Comparison of ENCODE assay signal across 21 cellular contexts in the genomic region with DNA sequence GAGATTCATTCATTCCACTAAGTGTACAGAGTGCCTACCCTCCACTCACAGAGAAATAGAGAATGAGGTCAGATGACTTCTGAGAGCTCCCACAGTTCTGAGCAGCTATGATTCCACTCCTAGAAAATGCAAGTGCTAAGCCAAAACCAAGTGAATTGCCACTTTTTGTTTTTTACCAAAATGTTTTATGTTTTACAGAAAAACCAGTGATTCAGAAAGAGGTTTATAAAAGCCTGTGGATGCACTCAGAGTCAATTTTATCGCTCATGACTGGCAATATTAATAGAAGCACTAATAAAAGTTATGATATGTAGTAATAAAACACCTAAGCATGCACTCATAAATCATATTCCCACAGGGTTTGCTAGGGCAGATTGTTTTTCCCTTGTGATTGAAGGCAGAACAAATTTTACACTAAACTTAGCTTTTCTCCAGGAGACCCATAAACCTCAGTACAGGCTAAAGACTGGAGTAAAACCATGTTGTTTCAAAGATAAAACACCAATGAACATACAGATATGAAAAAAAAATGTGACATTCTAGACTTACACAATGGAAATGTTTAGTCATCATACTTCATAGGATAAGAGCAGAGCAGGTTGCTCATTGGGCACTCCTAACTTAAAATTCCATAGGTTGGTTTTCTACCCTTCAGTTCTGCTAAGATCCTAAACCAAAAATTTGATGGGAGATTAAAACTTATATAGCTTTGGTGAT.
DNase-seq lines count a peak whose midpoint lies in the region; ATAC-seq, FAIRE-seq and TF ChIP-seq lines count a peak whose summit lies in the region.
"Had no signal": no experiment of that assay in that cellular context is flagged by ENCODE, and none has a peak within 500 bp of the region (broad histone marks: within the 10 kb centered on the region; RNA-seq: fewer than 3 reads in every experiment).

No MANE protein-coding gene starts in this region.

- H3K4me3 ChIP-seq in ascending aorta = no peak overlapping the region
- H3K4me3 ChIP-seq in small intestine (ENCODE audit: low read depth in 1 of 2, low read length in 2 of 2) = no peak overlapping the region
- H3K4me3 ChIP-seq: BLaER1, breast epithelium, heart right ventricle, skin epidermis had no signal

- H3K27ac ChIP-seq in ascending aorta (peak overlapping the region; percentile 53 to 54), small intestine (ENCODE audit: low read depth in 1 of 2, low read length in 1 of 2) (no peak overlapping the region)
- H3K27ac ChIP-seq: BLaER1, breast epithelium, skin epidermis had no signal

- ATAC-seq in GM21723 (IDR thresholded peaks at IDR 0.05; ENCODE audit: unreplicated experiment) (no peak), HG02798 (IDR thresholded peaks at IDR 0.05; ENCODE audit: poor library complexity, unreplicated experiment) (no peak)
- ATAC-seq: activated CD8-positive, alpha-beta T cell treated with anti-CD3 and anti-CD28 coated beads for 36 hours; activated T-cell treated with anti-CD3 and anti-CD28 coated beads, Interleukin-2, amount 50 U/mL, for 4 hours; heart right ventricle had no signal

- no peaks in the 10 kb centered on the region for H3K27me3 ChIP-seq in ascending aorta
- H3K27me3 ChIP-seq in small intestine (ENCODE audit: control insufficient read depth in 2 of 2, insufficient read depth in 2 of 2, low read length in 2 of 2) = no peaks in the 10 kb centered on the region
- H3K27me3 ChIP-seq: breast epithelium, heart right ventricle had no signal

- H3K4me1 ChIP-seq in ascending aorta (peaks cover 0 to 2% of the 10 kb centered on the region in 2 donors), small intestine (ENCODE audit: control insufficient read depth in 2 of 2, insufficient read depth in 1 of 2, low read depth in 1 of 2, low read length in 1 of 2) (no peaks in the 10 kb centered on the region)
- H3K4me1 ChIP-seq: BLaER1, breast epithelium had no signal

- DNase-seq in GM03348 (ENCODE audit: low spot score) (peak; percentile 52), ascending aorta (ENCODE audit: low spot score in 2 of 2) (no peak), fibroblast of peridontal ligament (ENCODE audit: extremely low read depth) (peak; percentile 89), small intestine (peak; percentile 68), NCI-H2227 treated with DMSO at 0.1 percent for 48 hours (lab: John Stamatoyannopoulos, UW) (no peak), NCI-H2081 treated with DMSO at 0.1 percent for 48 hours (lab: John Stamatoyannopoulos, UW) (no peak)
- DNase-seq: activated CD8-positive, alpha-beta T cell treated with anti-CD3 and anti-CD28 coated beads for 36 hours; activated naive CD4-positive, alpha-beta T cell treated with anti-CD3 and anti-CD28 coated beads, Interleukin-2, amount 10 ng/mL, durations not matched to agents 7 days and 5 days; activated T-cell treated with anti-CD3 and anti-CD28 coated beads, Interleukin-2, amount 50 U/mL, for 4 hours; GDM1; heart right ventricle; naive B cell; posterior cingulate gyrus; stimulated activated CD4-positive, alpha-beta T cell treated with anti-CD3 and anti-CD28 coated beads, Interleukin-4, amount 100 ng/mL, for 1 hour had no signal

- 16 to 47% (median 39%) methylated on average over 1 of the region's 1 CpG for WGBS in small intestine, 3 donors

- intact Hi-C loops in ascending aorta (cut with DNase I) = no loop called here

- no peak for TF ChIP-seq CTCF in ascending aorta (IDR thresholded peaks at IDR 0.05)

- no peak for FAIRE-seq in small intestine (lab: Jason Lieb, UNC)
- FAIRE-seq: D721Med, islet of Langerhans had no signal

- H3K36me3 ChIP-seq in ascending aorta (no peaks in the 10 kb centered on the region), small intestine (ENCODE audit: control insufficient read depth in 2 of 2, insufficient read depth in 2 of 2, low read length in 2 of 2) (no peaks in the 10 kb centered on the region)
- H3K36me3 ChIP-seq: breast epithelium, heart right ventricle had no signal

- H3K9me3 ChIP-seq in ascending aorta (no peaks in the 10 kb centered on the region), small intestine (ENCODE audit: control insufficient read depth, low read depth) (no peaks in the 10 kb centered on the region)
- H3K9me3 ChIP-seq: breast epithelium, heart right ventricle had no signal

Comparison
In these comparisons a context has a peak if more than half of its experiments do, and no peak if none do; other contexts are left out.
1. DNase-seq: peak in GM03348 (single experiment), fibroblast of peridontal ligament (single experiment) and small intestine (single experiment); none in ascending aorta (0 of 2), NCI-H2227 treated with DMSO at 0.1 percent for 48 hours (single experiment) and NCI-H2081 treated with DMSO at 0.1 percent for 48 hours (single experiment).
2. H3K27ac ChIP-seq: peak in ascending aorta (2 of 2); none in small intestine (0 of 2).